ENCODE assay signal across 17 cellular contexts in the genomic region with DNA sequence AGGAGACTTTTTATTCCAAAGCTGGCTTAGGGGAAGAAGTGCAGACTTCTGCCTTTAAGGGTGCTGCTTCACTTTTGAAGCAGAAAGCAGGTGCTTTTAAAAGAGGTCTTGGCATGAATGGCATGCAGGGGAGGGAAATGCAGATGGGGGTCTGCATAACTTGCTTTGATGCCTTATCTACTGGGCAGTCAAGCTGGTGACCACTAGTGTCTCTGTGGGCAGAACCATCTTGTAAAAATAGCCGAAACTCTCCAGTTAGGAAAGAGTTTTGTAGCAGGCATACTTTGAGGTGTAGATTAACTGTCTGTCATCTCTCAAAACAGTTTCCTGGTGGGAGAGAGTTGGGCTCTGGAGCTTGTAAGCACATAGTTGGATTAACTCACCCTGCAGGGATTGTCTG. TPM values are rescaled to one million over a fixed set of nuclear protein-coding genes. Genes with fewer than 3 reads are reported as not detected.
DNase-seq lines count a peak whose midpoint lies in the region; ATAC-seq and TF ChIP-seq lines count a peak whose summit lies in the region.
"Had no signal": no experiment of that assay in that cellular context is flagged by ENCODE, and none has a peak within 500 bp of the region (broad histone marks: within the 10 kb centered on the region; RNA-seq: fewer than 3 reads in every experiment).

No MANE protein-coding gene starts in this region.

- H3K36me3 ChIP-seq in GM23338 (ENCODE audit: insufficient read depth) (no peaks in the 10 kb centered on the region), mesodermal cell (ENCODE audit: control insufficient read depth, insufficient read depth, low read length) (no peaks in the 10 kb centered on the region), stomach (no peaks in the 10 kb centered on the region)
- H3K36me3 ChIP-seq: BLaER1 treated with 17β-estradiol and CSF1 and Interleukin-3, amounts not matched to agents 10 nM and 100 nM; HAP-1 had no signal

- intact Hi-C loops in stomach (cut with DNase I; ENCODE audit: low total_unique reads), result no loop called here

- H4K20me1 ChIP-seq in GM23338 (replicated peaks; ENCODE audit: insufficient read depth), result no peaks in the 10 kb centered on the region
- H4K20me1 ChIP-seq: BLaER1 treated with 17β-estradiol and CSF1 and Interleukin-3, amounts not matched to agents 10 nM and 100 nM had no signal

- 40 to 55% methylated on average over 1 of the region's 1 CpG for WGBS in mesodermal cell (ENCODE audit: insufficient coverage in 2 of 2), 2 experiments
- WGBS in stomach, 5 donors, result 50 to 86% (median 73%) methylated on average over 1 of the region's 1 CpG

- no peak for DNase-seq in GM23338 (ENCODE audit: low spot score)
- no peak for DNase-seq in WTC11 (ENCODE audit: low spot score)
- no peak for DNase-seq in HuH-7 (ENCODE audit: low spot score)
- DNase-seq in stomach, result no peak
- DNase-seq: Calu3; CD8-positive, alpha-beta T cell; DMS79 treated with DMSO at 0.1 percent for 48 hours had no signal

- TF ChIP-seq CTCF in GM23338 (conservative IDR thresholded peaks at IDR 0.05; ENCODE audit: low read depth in 2 of 2) (no peak), WTC11 (IDR thresholded peaks at IDR 0.05) (no peak), stomach (IDR thresholded peaks at IDR 0.05) (no peak)

- POLR2A ChIA-PET in WTC11 (lab: Charles Lee), result no interaction called here

- ATAC-seq in GM23338 (no peak), WTC11 (no peak), GM18909 (IDR thresholded peaks at IDR 0.05; ENCODE audit: poor library complexity, unreplicated experiment) (no peak)
- ATAC-seq: CD8-positive, alpha-beta T cell; GM12878 had no signal

- H3K79me2 ChIP-seq in GM23338 (replicated peaks; ENCODE audit: insufficient read depth), result no peaks in the 10 kb centered on the region

- H2AFZ ChIP-seq in GM23338, result peak overlapping the region; percentile 39; the same call in 1 of the 2 replicates

- H3K27me3 ChIP-seq in GM23338 (ENCODE audit: insufficient read depth) (no peaks in the 10 kb centered on the region), stomach (no peaks in the 10 kb centered on the region)
- H3K27me3 ChIP-seq: BLaER1 treated with 17β-estradiol and CSF1 and Interleukin-3, amounts not matched to agents 10 nM and 100 nM had no signal

- H3K27ac ChIP-seq in GM23338 (ENCODE audit: low read depth) (no peak overlapping the region), mesodermal cell (ENCODE audit: low read depth, low read length, severe bottlenecking) (peak overlapping the region; percentile 59), stomach (no peak overlapping the region)
- H3K27ac ChIP-seq: BLaER1 treated with 17β-estradiol and CSF1 and Interleukin-3, amounts not matched to agents 10 nM and 100 nM had no signal

- no peak overlapping the region for H3K27ac Mint-ChIP-seq in GM23338
- peak overlapping the region; percentile 41; the same call in 1 of the 2 replicates for H3K27ac Mint-ChIP-seq in WTC11
- H3K27ac Mint-ChIP-seq: B cell; CD8-positive, alpha-beta T cell had no signal

- no peak for TF ChIP-seq EP300 in stomach (IDR thresholded peaks at IDR 0.05)

- no peaks in the 10 kb centered on the region for H3K27me3 Mint-ChIP-seq in GM23338 (ENCODE audit: insufficient read depth, low read depth, poor library complexity)
- H3K27me3 Mint-ChIP-seq in WTC11 (ENCODE audit: low read depth), result peaks cover 5% of the 10 kb centered on the region; the same call in 1 of the 2 replicates

- peaks cover 3% of the 10 kb centered on the region; the same call in 2 of the 3 replicates for H3K4me1 Mint-ChIP-seq in GM23338
- H3K4me1 Mint-ChIP-seq in WTC11, result peaks cover 5% of the 10 kb centered on the region
- H3K4me1 Mint-ChIP-seq: B cell had no signal

- no peak overlapping the region for H3K4me2 ChIP-seq in GM23338
- H3K4me2 ChIP-seq: BLaER1 treated with 17β-estradiol and CSF1 and Interleukin-3, amounts not matched to agents 10 nM and 100 nM had no signal

- H3K36me3 Mint-ChIP-seq in GM23338 (ENCODE audit: low read depth), result no peaks in the 10 kb centered on the region; the same call in 2 of the 3 replicates
- peaks cover 4% of the 10 kb centered on the region for H3K36me3 Mint-ChIP-seq in WTC11
- H3K36me3 Mint-ChIP-seq: CD8-positive, alpha-beta T cell had no signal

- H3K4me3 ChIP-seq in GM23338 (no peak overlapping the region), mesodermal cell (ENCODE audit: extremely low read depth, insufficient read depth, low read length, poor library complexity, severe bottlenecking) (no peak overlapping the region), stomach (no peak overlapping the region)
- H3K4me3 ChIP-seq: BLaER1 treated with 17β-estradiol and CSF1 and Interleukin-3, amounts not matched to agents 10 nM and 100 nM; GM12878; HAP-1 had no signal

- H3K4me3 Mint-ChIP-seq in GM23338, result no peak overlapping the region
- no peak overlapping the region for H3K4me3 Mint-ChIP-seq in WTC11
- H3K4me3 Mint-ChIP-seq: B cell; CD8-positive, alpha-beta T cell had no signal

- H3K4me1 ChIP-seq in GM23338 (ENCODE audit: insufficient read depth) (no peaks in the 10 kb centered on the region), mesodermal cell (ENCODE audit: control insufficient read depth, insufficient read depth, low read length, poor library complexity, severe bottlenecking) (peaks cover 22% of the 10 kb centered on the region), stomach (no peaks in the 10 kb centered on the region)
- H3K4me1 ChIP-seq: BLaER1 treated with 17β-estradiol and CSF1 and Interleukin-3, amounts not matched to agents 10 nM and 100 nM; HAP-1 had no signal

- H3K9me3 ChIP-seq in mesodermal cell (ENCODE audit: control insufficient read depth, low read length), result peaks cover 8% of the 10 kb centered on the region
- peaks cover 0 to 3% (median 0%) of the 10 kb centered on the region in 4 donors for H3K9me3 ChIP-seq in stomach
- H3K9me3 ChIP-seq: HAP-1 had no signal

- H3K9me3 Mint-ChIP-seq in GM23338, result peaks cover 13% of the 10 kb centered on the region; the same call in 2 of the 3 replicates
- H3K9me3 Mint-ChIP-seq in WTC11, result peaks cover 16% of the 10 kb centered on the region

- H3F3A ChIP-seq in GM23338 (replicated peaks; ENCODE audit: low read depth), result no peaks in the 10 kb centered on the region

- H3K9me2 ChIP-seq in GM23338 (ENCODE audit: insufficient read depth), result peaks cover 3% of the 10 kb centered on the region; the same call in 1 of the 2 replicates

- no peak for TF ChIP-seq POLR2A in stomach (IDR thresholded peaks at IDR 0.05)

- CTCF ChIA-PET in WTC11 (lab: Charles Lee), result interaction anchor here (1.9 kb wide), 1 partner anchor 8 kb away, joined by 7 read pairs; no protein-coding TSS in a partner anchor

TF ChIP-seq in GM23338, 12 proteins besides CTCF, POLR2A, EP300 and RAD21 (continues in another document):
- TF ChIP-seq STAT1 (IDR thresholded peaks at IDR 0.05; ENCODE audit: unreplicated experiment) (no peak), ETS1 (IDR thresholded peaks at IDR 0.05) (no peak), EZH2 (IDR thresholded peaks at IDR 0.05; ENCODE audit: low read depth, unreplicated experiment) (no peak), NANOG (IDR thresholded peaks at IDR 0.05; ENCODE audit: borderline replicate concordance) (no peak)

TF ChIP-seq in WTC11, 78 proteins besides CTCF, POLR2A, EP300 and RAD21 (continues in another document):
- TF ChIP-seq ATF6 (CRISPR knock-in tag; IDR thresholded peaks at IDR 0.05), result no peak

RNA-seq across cellular contexts. Expression of gene CTNNA3, which starts 9.9 kb away (rescaled TPM):
- total RNA-seq in GM23338 (2014; rRNA removed; shearing (Covaris generic)), result 0.50 and 3.3 TPM in 2 replicates
- polyA plus RNA-seq in GM23338 (2016; fragmentation: Nextera tagmentation; extraction: Ambion mirVana), result 0.71 and 1.2 TPM in 2 replicates
- 3.4 to 6.1 TPM (median 4.0 TPM) in 3 replicates for total RNA-seq in WTC11 (2021)
- 1.0 TPM for polyA plus RNA-seq in mesodermal cell (2013, experiment 1 of 2)
- polyA plus RNA-seq in mesodermal cell (2013, experiment 2 of 2), result 2.0 TPM
- total RNA-seq in stomach, result 10 to 100 TPM in 3 of 5 donors, 1 to 10 TPM in 1, under 1 TPM in 1; 0.14 to 46.1 (median 15.9) TPM
- polyA plus RNA-seq in stomach, result under 1 TPM in 1 of 3 donors, not detected in 2; 0.23 TPM
- total RNA-seq: A172; B cell; Calu3; CD8-positive, alpha-beta T cell; G401; H4; HT-29 had no signal
